Comparison of ENCODE assay signal across 9 cellular contexts in the genomic region with DNA sequence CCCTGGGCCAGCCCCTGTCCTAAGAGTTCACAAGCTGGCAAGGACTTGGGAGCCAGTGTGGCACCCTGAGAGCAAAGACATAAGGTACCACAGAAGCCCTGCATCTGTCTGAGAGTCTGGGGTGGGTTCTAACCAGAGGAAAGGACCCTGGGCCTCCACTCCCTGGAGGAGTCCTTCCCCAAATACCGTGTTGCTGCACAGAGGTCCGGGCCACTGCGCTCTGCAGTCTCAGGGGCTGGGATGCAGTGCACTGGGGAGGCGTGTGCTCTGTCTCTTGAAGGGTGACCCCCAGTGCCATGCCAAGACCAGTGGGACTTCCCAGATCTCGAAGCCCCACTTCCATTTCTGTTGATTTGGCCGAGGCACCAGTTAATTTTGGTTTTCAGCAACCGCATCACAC. TPM values are rescaled to one million over a fixed set of nuclear protein-coding genes. Genes with fewer than 3 reads are reported as not detected.
DNase-seq lines count a peak whose midpoint lies in the region; ATAC-seq and TF ChIP-seq lines count a peak whose summit lies in the region.
"Had no signal": no experiment of that assay in that cellular context is flagged by ENCODE, and none has a peak within 500 bp of the region (broad histone marks: within the 10 kb centered on the region; RNA-seq: fewer than 3 reads in every experiment).

No MANE protein-coding gene starts in this region.

- no peak for ATAC-seq in stimulated activated naive B cell treated with anti-CD40 and anti-IgM and Interleukin-4, amounts not matched to agents 10 μg/mL and 1 μg/mL and 100 μg/mL, for 72 hours (replicated peaks)
- ATAC-seq: gastrocnemius medialis had no signal

- peak overlapping the region; percentile 77 for H3K4me3 Mint-ChIP-seq in activated CD4-positive, alpha-beta T cell treated with anti-CD3 and anti-CD28 coated beads, Interleukin-2, amount 10 ng/mL, durations not matched to agents 24 days and 14 days
- H3K4me3 Mint-ChIP-seq in dendritic cell treated with granulocyte-macrophage colony-stimulating factor and Interleukin-4, amounts not matched to agents 40 ng/mL and 50 ng/mL, for 4 days = peak overlapping the region; percentile 62
- H3K4me3 Mint-ChIP-seq in stimulated activated naive B cell treated with anti-CD40 and anti-IgM and Interleukin-4, amounts not matched to agents 10 μg/mL and 1 μg/mL and 100 μg/mL, for 72 hours = peak overlapping the region; percentile 10 to 66
- no peak overlapping the region for H3K4me3 Mint-ChIP-seq in HFFc6

- H3K4me1 Mint-ChIP-seq in activated CD4-positive, alpha-beta T cell treated with anti-CD3 and anti-CD28 coated beads, Interleukin-2, amount 10 ng/mL, durations not matched to agents 24 days and 14 days = peaks cover 58% of the 10 kb centered on the region
- peaks cover 84% of the 10 kb centered on the region for H3K4me1 Mint-ChIP-seq in dendritic cell treated with granulocyte-macrophage colony-stimulating factor and Interleukin-4, amounts not matched to agents 40 ng/mL and 50 ng/mL, for 4 days (ENCODE audit: low read depth)
- H3K4me1 Mint-ChIP-seq in stimulated activated naive B cell treated with anti-CD40 and anti-IgM and Interleukin-4, amounts not matched to agents 10 μg/mL and 1 μg/mL and 100 μg/mL, for 72 hours = peaks cover 39 to 84% of the 10 kb centered on the region in 2 donors
- peaks cover 47% of the 10 kb centered on the region for H3K4me1 Mint-ChIP-seq in HFFc6 (ENCODE audit: low read depth)

- no peak for TF ChIP-seq CTCF in HFFc6 (IDR thresholded peaks at IDR 0.05)

- H3K27me3 Mint-ChIP-seq in activated CD4-positive, alpha-beta T cell treated with anti-CD3 and anti-CD28 coated beads, Interleukin-2, amount 10 ng/mL, durations not matched to agents 24 days and 14 days = no peaks in the 10 kb centered on the region
- no peaks in the 10 kb centered on the region for H3K27me3 Mint-ChIP-seq in dendritic cell treated with granulocyte-macrophage colony-stimulating factor and Interleukin-4, amounts not matched to agents 40 ng/mL and 50 ng/mL, for 4 days
- no peaks in the 10 kb centered on the region for H3K27me3 Mint-ChIP-seq in stimulated activated naive B cell treated with anti-CD40 and anti-IgM and Interleukin-4, amounts not matched to agents 10 μg/mL and 1 μg/mL and 100 μg/mL, for 72 hours
- peaks cover 6% of the 10 kb centered on the region for H3K27me3 Mint-ChIP-seq in HFFc6 (ENCODE audit: insufficient read depth)

- H3K9me3 Mint-ChIP-seq in activated CD4-positive, alpha-beta T cell treated with anti-CD3 and anti-CD28 coated beads, Interleukin-2, amount 10 ng/mL, durations not matched to agents 24 days and 14 days = no peaks in the 10 kb centered on the region
- no peaks in the 10 kb centered on the region for H3K9me3 Mint-ChIP-seq in dendritic cell treated with granulocyte-macrophage colony-stimulating factor and Interleukin-4, amounts not matched to agents 40 ng/mL and 50 ng/mL, for 4 days
- no peaks in the 10 kb centered on the region for H3K9me3 Mint-ChIP-seq in stimulated activated naive B cell treated with anti-CD40 and anti-IgM and Interleukin-4, amounts not matched to agents 10 μg/mL and 1 μg/mL and 100 μg/mL, for 72 hours
- no peaks in the 10 kb centered on the region for H3K9me3 Mint-ChIP-seq in HFFc6

- H3K27ac Mint-ChIP-seq in activated CD4-positive, alpha-beta T cell treated with anti-CD3 and anti-CD28 coated beads, Interleukin-2, amount 10 ng/mL, durations not matched to agents 24 days and 14 days = peak overlapping the region; percentile 92
- H3K27ac Mint-ChIP-seq in dendritic cell treated with granulocyte-macrophage colony-stimulating factor and Interleukin-4, amounts not matched to agents 40 ng/mL and 50 ng/mL, for 4 days = peak overlapping the region; percentile 87
- H3K27ac Mint-ChIP-seq in stimulated activated naive B cell treated with anti-CD40 and anti-IgM and Interleukin-4, amounts not matched to agents 10 μg/mL and 1 μg/mL and 100 μg/mL, for 72 hours = peak overlapping the region; percentile 97
- H3K27ac Mint-ChIP-seq in HFFc6 = no peak overlapping the region; the same call in 1 of the 2 replicates

- no peak for DNase-seq in activated CD4-positive, alpha-beta T cell treated with anti-CD3 and anti-CD28 coated beads, Interleukin-2, amount 10 ng/mL, durations not matched to agents 24 days and 14 days
- no peak for DNase-seq in activated CD4-positive, alpha-beta T cell treated with anti-CD3 and anti-CD28 coated beads for 48 hours
- no peak for DNase-seq in stimulated activated naive B cell treated with anti-CD40 and anti-IgM and Interleukin-4, amounts not matched to agents 10 μg/mL and 1 μg/mL and 100 μg/mL, for 72 hours
- no peak for DNase-seq in HFFc6
- no peak for DNase-seq in HuH-7 (ENCODE audit: low spot score)
- DNase-seq: gastrocnemius medialis, MM.1S, NCI-H774 had no signal

- intact Hi-C loops in activated CD4-positive, alpha-beta T cell treated with anti-CD3 and anti-CD28 coated beads, Interleukin-2, amount 10 ng/mL, durations not matched to agents 24 days and 14 days (cut with micrococcal nuclease) = loop anchor here (5.0 kb wide), 1 partner anchor 112 kb away; no protein-coding TSS in a partner anchor
- intact Hi-C loops in dendritic cell treated with granulocyte-macrophage colony-stimulating factor and Interleukin-4, amounts not matched to agents 40 ng/mL and 50 ng/mL, for 4 days (cut with micrococcal nuclease) = loop anchor here (10.0 kb wide), 1 partner anchor 100 kb away; no protein-coding TSS in a partner anchor

- H3K36me3 Mint-ChIP-seq in activated CD4-positive, alpha-beta T cell treated with anti-CD3 and anti-CD28 coated beads, Interleukin-2, amount 10 ng/mL, durations not matched to agents 24 days and 14 days (ENCODE audit: low read depth) = peaks cover 6% of the 10 kb centered on the region
- peaks cover 43% of the 10 kb centered on the region for H3K36me3 Mint-ChIP-seq in dendritic cell treated with granulocyte-macrophage colony-stimulating factor and Interleukin-4, amounts not matched to agents 40 ng/mL and 50 ng/mL, for 4 days (ENCODE audit: low read depth)
- H3K36me3 Mint-ChIP-seq in stimulated activated naive B cell treated with anti-CD40 and anti-IgM and Interleukin-4, amounts not matched to agents 10 μg/mL and 1 μg/mL and 100 μg/mL, for 72 hours = peaks cover 8 to 10% of the 10 kb centered on the region in 2 donors
- H3K36me3 Mint-ChIP-seq in HFFc6 (ENCODE audit: low read depth) = no peaks in the 10 kb centered on the region

RNA-seq across cellular contexts. Expression of a gene that starts 4.3 kb away (rescaled TPM):
- 110 and 115 TPM in 2 replicates for total RNA-seq in activated CD4-positive, alpha-beta T cell treated with anti-CD3 and anti-CD28 coated beads, Interleukin-2, amount 10 ng/mL, durations not matched to agents 24 days and 14 days
- total RNA-seq in HFFc6 (2021; fragmentation: NEBNext Ultra II Directional; extraction: Animal tissue kit (Norgen Biotek cat#: 25700)) = 10 to 100 TPM; 15.9 to 26.3 (median 23.0) TPM

RNA-seq across cellular contexts. Expression of a gene that starts 23.4 kb away (rescaled TPM):
- total RNA-seq in activated CD4-positive, alpha-beta T cell treated with anti-CD3 and anti-CD28 coated beads, Interleukin-2, amount 10 ng/mL, durations not matched to agents 24 days and 14 days = 49.3 and 51.2 TPM in 2 replicates
- total RNA-seq in HFFc6 (2021; fragmentation: NEBNext Ultra II Directional; extraction: Animal tissue kit (Norgen Biotek cat#: 25700)) = 10 to 100 TPM; 15.3 to 24.5 (median 18.4) TPM

RNA-seq across cellular contexts. Expression of a gene that starts 26.5 kb away (rescaled TPM):
- total RNA-seq in activated CD4-positive, alpha-beta T cell treated with anti-CD3 and anti-CD28 coated beads, Interleukin-2, amount 10 ng/mL, durations not matched to agents 24 days and 14 days = 75.8 and 77.2 TPM in 2 replicates
- 10 to 100 TPM; 37.5 to 45.4 (median 41.5) TPM for total RNA-seq in HFFc6 (2021; fragmentation: NEBNext Ultra II Directional; extraction: Animal tissue kit (Norgen Biotek cat#: 25700))

RNA-seq across cellular contexts. Expression of a gene that starts 40.3 kb away (rescaled TPM):
- 361 and 362 TPM in 2 replicates for total RNA-seq in activated CD4-positive, alpha-beta T cell treated with anti-CD3 and anti-CD28 coated beads, Interleukin-2, amount 10 ng/mL, durations not matched to agents 24 days and 14 days
- total RNA-seq in HFFc6 (2021; fragmentation: NEBNext Ultra II Directional; extraction: Animal tissue kit (Norgen Biotek cat#: 25700)) = 1,000 to 10,000 TPM; 5,326 to 7,192 (median 6,673) TPM

RNA-seq across cellular contexts. Expression of a gene that starts 51.0 kb away (rescaled TPM):
- total RNA-seq in activated CD4-positive, alpha-beta T cell treated with anti-CD3 and anti-CD28 coated beads, Interleukin-2, amount 10 ng/mL, durations not matched to agents 24 days and 14 days = 67.9 and 70.3 TPM in 2 replicates
- total RNA-seq in HFFc6 (2021; fragmentation: NEBNext Ultra II Directional; extraction: Animal tissue kit (Norgen Biotek cat#: 25700)) = 10 to 100 TPM; 17.7 to 29.6 (median 26.9) TPM
